Comparison of ENCODE assay signal across 9 cellular contexts in the genomic region with DNA sequence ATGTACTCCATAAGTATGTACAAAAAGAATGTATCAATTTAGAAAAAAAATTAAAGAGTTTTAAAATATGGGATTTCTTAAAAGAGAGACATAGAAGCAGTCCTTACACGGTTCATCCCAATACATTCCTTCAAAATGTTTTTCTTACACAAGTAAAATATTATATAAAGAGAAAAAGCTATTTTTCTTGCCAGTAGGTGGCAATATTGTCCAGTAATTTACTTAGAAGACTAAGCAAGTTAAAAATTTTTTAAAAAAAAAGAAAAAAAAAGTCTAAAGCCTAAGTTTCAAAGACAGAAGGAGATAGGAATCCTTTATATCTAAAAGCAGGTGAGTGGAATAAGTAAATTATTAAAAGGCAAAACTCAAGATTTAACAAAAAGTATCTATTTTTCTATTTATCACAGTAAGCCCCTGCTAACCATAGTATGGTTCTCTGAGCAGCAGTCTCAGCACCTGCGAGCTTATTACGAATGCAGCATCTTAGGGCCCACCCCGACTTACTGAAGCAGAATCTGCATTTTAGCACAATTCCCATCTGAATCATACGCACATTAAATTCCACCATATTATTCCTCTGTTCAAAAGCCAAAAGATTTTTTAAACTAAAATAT.
DNase-seq lines count a peak whose midpoint lies in the region; ATAC-seq and TF ChIP-seq lines count a peak whose summit lies in the region.
"Had no signal": no experiment of that assay in that cellular context is flagged by ENCODE, and none has a peak within 500 bp of the region (broad histone marks: within the 10 kb centered on the region; RNA-seq: fewer than 3 reads in every experiment).

No MANE protein-coding gene starts in this region.

- H3K23me2 ChIP-seq in H9 (ENCODE audit: insufficient read length, low read depth, low read length, poor library complexity, severe bottlenecking): no peaks in the 10 kb centered on the region

- no peak overlapping the region for H2BK5ac ChIP-seq in H9 (ENCODE audit: insufficient read length, low read length)

- H3K9me3 ChIP-seq in BE2C (no peaks in the 10 kb centered on the region), H9 (ENCODE audit: control insufficient read depth, low read depth, low read length) (no peaks in the 10 kb centered on the region), upper lobe of right lung (no peaks in the 10 kb centered on the region)

- H3K4me3 ChIP-seq in BE2C (ENCODE audit: low read depth, low read length) (no peak overlapping the region), upper lobe of right lung (no peak overlapping the region)

- H3K4me1 ChIP-seq in BE2C (no peaks in the 10 kb centered on the region), H9 (ENCODE audit: insufficient read depth, low read length) (no peaks in the 10 kb centered on the region), upper lobe of right lung (no peaks in the 10 kb centered on the region)

- no peak overlapping the region for H3K4me3 Mint-ChIP-seq in H9
- no peak overlapping the region for H3K4me3 Mint-ChIP-seq in stimulated activated effector memory CD8-positive, alpha-beta T cell treated with anti-CD3 and anti-CD28 coated beads, Interleukin-12 subunit alpha, Interleukin-12 subunit beta, amount 100 ng/mL, for 72 hours

- H3K79me1 ChIP-seq in H9 (ENCODE audit: insufficient read depth, low read depth, low read length, poor library complexity, severe bottlenecking): no peaks in the 10 kb centered on the region

- no peak overlapping the region for H3K4ac ChIP-seq in H9 (ENCODE audit: low read depth, low read length)

- H2AK5ac ChIP-seq in H9 (ENCODE audit: insufficient read length, low read length): no peak overlapping the region

- H2BK120ac ChIP-seq in H9 (ENCODE audit: low read depth, low read length, poor library complexity, severe bottlenecking): no peak overlapping the region

- H3K27ac Mint-ChIP-seq in H9: no peak overlapping the region
- H3K27ac Mint-ChIP-seq in stimulated activated effector memory CD8-positive, alpha-beta T cell treated with anti-CD3 and anti-CD28 coated beads, Interleukin-12 subunit alpha, Interleukin-12 subunit beta, amount 100 ng/mL, for 72 hours: no peak overlapping the region

- no peak for DNase-seq in BE2C
- no peak for DNase-seq in H9
- DNase-seq in RPMI8226: peak; percentile 61
- peak; percentile 35 for DNase-seq in foreskin melanocyte
- no peak for DNase-seq in upper lobe of right lung
- DNase-seq in stimulated activated effector memory CD8-positive, alpha-beta T cell treated with anti-CD3 and anti-CD28 coated beads, Interleukin-12 subunit alpha, Interleukin-12 subunit beta, amount 100 ng/mL, for 72 hours (ENCODE audit: low spot score in 2 of 2): no peak
- DNase-seq in GF-D8 (lab: John Stamatoyannopoulos, UW): no peak

- no peaks in the 10 kb centered on the region for H3K36me3 ChIP-seq in BE2C
- no peaks in the 10 kb centered on the region for H3K36me3 ChIP-seq in upper lobe of right lung

- no peak overlapping the region for H3K14ac ChIP-seq in H9 (ENCODE audit: insufficient read depth, low read length)

- no peak overlapping the region for H3K18ac ChIP-seq in H9 (ENCODE audit: insufficient read length, low read depth, low read length)

- no peaks in the 10 kb centered on the region for H3K36me3 Mint-ChIP-seq in H9 (ENCODE audit: insufficient read depth in 1 of 3, low read depth in 3 of 3)
- no peaks in the 10 kb centered on the region for H3K36me3 Mint-ChIP-seq in stimulated activated effector memory CD8-positive, alpha-beta T cell treated with anti-CD3 and anti-CD28 coated beads, Interleukin-12 subunit alpha, Interleukin-12 subunit beta, amount 100 ng/mL, for 72 hours

- H2BK15ac ChIP-seq in H9 (ENCODE audit: low read depth, low read length): no peak overlapping the region

- no peak overlapping the region for H3K23ac ChIP-seq in H9 (ENCODE audit: insufficient read length, low read depth, low read length)

- H3K79me2 ChIP-seq in H9 (ENCODE audit: insufficient read depth, low read length): no peaks in the 10 kb centered on the region

- intact Hi-C loops in upper lobe of right lung (cut with DNase I): no loop called here

- H4K8ac ChIP-seq in H9 (replicated peaks; ENCODE audit: insufficient read length, low read depth, low read length): no peak overlapping the region

- H3K27ac ChIP-seq in H9 (ENCODE audit: insufficient read length, low read depth, low read length) (no peak overlapping the region), upper lobe of right lung (no peak overlapping the region)
- H3K27ac ChIP-seq: epithelial cell of prostate had no signal

- TF ChIP-seq CTCF in BE2C (IDR thresholded peaks at IDR 0.05; ENCODE audit: low read depth, low read length) (peak; percentile 27; the same call in 1 of the 2 replicates), H9 (conservative IDR thresholded peaks at IDR 0.05) (peak; percentile 76), upper lobe of right lung (IDR thresholded peaks at IDR 0.05) (peak; percentile 55)

- no peak overlapping the region for H4K5ac ChIP-seq in H9 (ENCODE audit: insufficient read length, low read depth, low read length)

- no peak overlapping the region for H4K91ac ChIP-seq in H9 (ENCODE audit: insufficient read length, low read depth, low read length)

- no peak overlapping the region for H3K56ac ChIP-seq in H9 (ENCODE audit: insufficient read length, low read depth, low read length)

- ATAC-seq in upper lobe of right lung (no peak), GM21390 (IDR thresholded peaks at IDR 0.05; ENCODE audit: unreplicated experiment) (no peak)
- ATAC-seq in stimulated activated effector memory CD8-positive, alpha-beta T cell treated with anti-CD3 and anti-CD28 coated beads, Interleukin-12 subunit alpha, Interleukin-12 subunit beta, amount 100 ng/mL, for 72 hours: no peak

- no peaks in the 10 kb centered on the region for H3K27me3 ChIP-seq in BE2C
- no peaks in the 10 kb centered on the region for H3K27me3 ChIP-seq in H9 (ENCODE audit: insufficient read depth, low read length)
- H3K27me3 ChIP-seq in upper lobe of right lung: no peaks in the 10 kb centered on the region

- H3K9ac ChIP-seq in H9 (ENCODE audit: extremely low read depth, insufficient read length, low read length): no peak overlapping the region

- H3K4me1 Mint-ChIP-seq in H9: no peaks in the 10 kb centered on the region
- no peaks in the 10 kb centered on the region for H3K4me1 Mint-ChIP-seq in stimulated activated effector memory CD8-positive, alpha-beta T cell treated with anti-CD3 and anti-CD28 coated beads, Interleukin-12 subunit alpha, Interleukin-12 subunit beta, amount 100 ng/mL, for 72 hours

- no peak overlapping the region for H3K4me2 ChIP-seq in H9 (ENCODE audit: insufficient read depth, insufficient read length, low read length)

- H3T11ph ChIP-seq in H9 (ENCODE audit: low read length): no peak overlapping the region

- H2BK20ac ChIP-seq in H9 (ENCODE audit: low read depth, low read length, poor library complexity, severe bottlenecking): no peak overlapping the region

- no peaks in the 10 kb centered on the region for H3K9me3 Mint-ChIP-seq in H9
- no peaks in the 10 kb centered on the region for H3K9me3 Mint-ChIP-seq in stimulated activated effector memory CD8-positive, alpha-beta T cell treated with anti-CD3 and anti-CD28 coated beads, Interleukin-12 subunit alpha, Interleukin-12 subunit beta, amount 100 ng/mL, for 72 hours

- H2BK12ac ChIP-seq in H9 (ENCODE audit: insufficient read length, low read depth, low read length): no peak overlapping the region

- WGBS in H9 (ENCODE audit: extremely low coverage, insufficient read length, low lambda C conversion rate): no CpG with 5 or more reads among the region's 5 CpGs

- no peak overlapping the region for H2AFZ ChIP-seq in H9 (ENCODE audit: low read length)

- H4K20me1 ChIP-seq in H9 (ENCODE audit: control insufficient read depth, insufficient read depth, insufficient read length): no peaks in the 10 kb centered on the region

- H3K27me3 Mint-ChIP-seq in H9 (ENCODE audit: low read depth): no peaks in the 10 kb centered on the region; the same call in 1 of the 2 replicates

Comparison
In these comparisons a context has a peak if more than half of its experiments do, and no peak if none do; other contexts are left out.
1. DNase-seq: peak in RPMI8226 (single experiment) and foreskin melanocyte (single experiment); none in BE2C (single experiment), H9 (single experiment), upper lobe of right lung (single experiment), stimulated activated effector memory CD8-positive, alpha-beta T cell treated with anti-CD3 and anti-CD28 coated beads, Interleukin-12 subunit alpha, Interleukin-12 subunit beta, amount 100 ng/mL, for 72 hours (0 of 2) and GF-D8 (single experiment).
2. Peak in every context shown above with its lines, with median percentiles within 50 percentile points of each other: CTCF ChIP-seq.